9 cellular contexts compared by ENCODE assay signal in genomic region chr2:134988994-134989605, GRCh38. TPM values are rescaled to one million over a fixed set of nuclear protein-coding genes. Genes with fewer than 3 reads are reported as not detected.
DNase-seq lines count a peak whose midpoint lies in the region; ATAC-seq and TF ChIP-seq lines count a peak whose summit lies in the region.
"Had no signal": no experiment of that assay in that cellular context is flagged by ENCODE, and none has a peak within 500 bp of the region (broad histone marks: within the 10 kb centered on the region; RNA-seq: fewer than 3 reads in every experiment).

No MANE protein-coding gene starts in this region.

- peaks cover 6% of the 10 kb centered on the region for H3K27me3 Mint-ChIP-seq in CD4-positive, alpha-beta T cell

- intact Hi-C loops in CD4-positive, alpha-beta T cell (cut with DNase I, micrococcal nuclease) = loop anchor here (1.0 to 5.0 kb wide), 4 partner anchors 721 to 808 kb away; no protein-coding TSS in a partner anchor
- intact Hi-C loops in tibial artery (cut with DNase I; ENCODE audit: low total_unique reads) = no loop called here

- peak; percentile 46 for TF ChIP-seq CTCF in CD4-positive, alpha-beta T cell (IDR thresholded peaks at IDR 0.05)
- peak; percentile 63 for TF ChIP-seq CTCF in RWPE2 (IDR thresholded peaks at IDR 0.05; ENCODE audit: poor library complexity, severe bottlenecking)
- peak; percentile 21 to 34 for TF ChIP-seq CTCF in tibial artery (IDR thresholded peaks at IDR 0.05)

- ATAC-seq in CD4-positive, alpha-beta T cell (ENCODE audit: poor library complexity) = no peak
- ATAC-seq in RWPE2 (ENCODE audit: low read depth) (peak; percentile 62; the same call in 2 of the 3 replicates), HG03045 (IDR thresholded peaks at IDR 0.05; ENCODE audit: unreplicated experiment) (no peak), GM18517 (IDR thresholded peaks at IDR 0.05; ENCODE audit: unreplicated experiment) (no peak)

- no peak overlapping the region for H3K27ac ChIP-seq in CD4-positive, alpha-beta T cell (ENCODE audit: low read depth, low read length)
- no peak overlapping the region for H3K27ac ChIP-seq in RWPE2 (ENCODE audit: poor library complexity, severe bottlenecking)
- no peak overlapping the region for H3K27ac ChIP-seq in tibial artery

- H3K4me1 Mint-ChIP-seq in CD4-positive, alpha-beta T cell (ENCODE audit: low read depth) = no peaks in the 10 kb centered on the region

- no peaks in the 10 kb centered on the region for H3K36me3 Mint-ChIP-seq in CD4-positive, alpha-beta T cell (ENCODE audit: low read depth)

- POLR2A ChIA-PET in CD4-positive, alpha-beta T cell (lab: Charles Lee) = interaction anchor here (0.6 to 0.9 kb wide), 3 partner anchors 64 to 1319 kb away, joined by 3 to 4 read pairs (median 3); no protein-coding TSS in a partner anchor

- no peak overlapping the region for H3K27ac Mint-ChIP-seq in CD4-positive, alpha-beta T cell

- H3K9me3 ChIP-seq in CD4-positive, alpha-beta T cell (ENCODE audit: control insufficient read depth, low read length) = peaks cover 8% of the 10 kb centered on the region
- H3K9me3 ChIP-seq in RWPE2 (ENCODE audit: severe bottlenecking) = no peaks in the 10 kb centered on the region
- no peaks in the 10 kb centered on the region for H3K9me3 ChIP-seq in tibial artery

- CTCF ChIA-PET in CD4-positive, alpha-beta T cell (lab: Charles Lee) = interaction anchor here (0.6 to 1.1 kb wide), 5 partner anchors 12 to 808 kb away, joined by 3 to 17 read pairs (median 3); no protein-coding TSS in a partner anchor

- no peaks in the 10 kb centered on the region for H3K36me3 ChIP-seq in RWPE2 (ENCODE audit: low read depth)
- no peaks in the 10 kb centered on the region for H3K36me3 ChIP-seq in tibial artery

- H3K4me3 ChIP-seq in RWPE2 (ENCODE audit: severe bottlenecking) (no peak overlapping the region), tibial artery (no peak overlapping the region)

- no peaks in the 10 kb centered on the region for H3K27me3 ChIP-seq in CD4-positive, alpha-beta T cell (ENCODE audit: control insufficient read depth, insufficient read depth, low read length)
- H3K27me3 ChIP-seq in RWPE2 (ENCODE audit: insufficient read depth, poor library complexity, severe bottlenecking) = peaks cover 21% of the 10 kb centered on the region
- H3K27me3 ChIP-seq in tibial artery = no peaks in the 10 kb centered on the region

- no peaks in the 10 kb centered on the region for H3K9me3 Mint-ChIP-seq in CD4-positive, alpha-beta T cell

- H3K4me1 ChIP-seq in RWPE2 (ENCODE audit: insufficient read depth, poor library complexity, severe bottlenecking) = no peaks in the 10 kb centered on the region
- no peaks in the 10 kb centered on the region for H3K4me1 ChIP-seq in tibial artery

- no peak overlapping the region for H3K4me3 Mint-ChIP-seq in CD4-positive, alpha-beta T cell

- DNase-seq in CD4-positive, alpha-beta T cell = no peak
- peak; percentile 52 for DNase-seq in HT-29 (ENCODE audit: low spot score)
- no peak for DNase-seq in RWPE2 (ENCODE audit: low spot score)
- peak; percentile 9 for DNase-seq in foreskin melanocyte
- no peak for DNase-seq in tibial artery
- DNase-seq in COR-L47 (lab: John Stamatoyannopoulos, UW) = no peak

RNA-seq across cellular contexts. Expression of gene MAP3K19, which starts 58.1 kb away (rescaled TPM):
- not detected for total RNA-seq in CD4-positive, alpha-beta T cell
- total RNA-seq in HT-29 (2014; rRNA removed; shearing (Covaris generic)) = not detected in 2 replicates
- total RNA-seq: glomerular endothelial cell had no signal

Comparison
In these comparisons a context has a peak if more than half of its experiments do, and no peak if none do; other contexts are left out.
1. DNase-seq: peak in HT-29 (single experiment) and foreskin melanocyte (single experiment); none in CD4-positive, alpha-beta T cell (0 of 10), RWPE2 (single experiment), tibial artery (0 of 2) and COR-L47 (single experiment).
2. Peak in every context shown above with its lines, with median percentiles within 50 percentile points of each other: CTCF ChIP-seq.